ENCODE assay signal across 9 cellular contexts in genomic region chr16:66608241-66609138, GRCh38. TPM values are rescaled to one million over a fixed set of nuclear protein-coding genes. Genes with fewer than 3 reads are reported as not detected.
DNase-seq lines count a peak whose midpoint lies in the region; ATAC-seq and TF ChIP-seq lines count a peak whose summit lies in the region.
"Had no signal": no experiment of that assay in that cellular context is flagged by ENCODE, and none has a peak within 500 bp of the region (broad histone marks: within the 10 kb centered on the region; RNA-seq: fewer than 3 reads in every experiment).

No MANE protein-coding gene starts in this region.

- peak; percentile 88 for DNase-seq in Daoy (ENCODE audit: low read depth)
- peak; percentile 12 for DNase-seq in NCI-H345 treated with DMSO at 0.1 percent for 48 hours (lab: John Stamatoyannopoulos, UW; ENCODE audit: unreplicated experiment)
- DNase-seq in activated CD4-positive, alpha-beta T cell treated with anti-CD3 and anti-CD28 coated beads for 4 hours = peak; percentile 81 to 88
- DNase-seq in choroid plexus epithelial cell (ENCODE audit: low read depth) = peak; percentile 95
- peak; percentile 86 for DNase-seq in left lobe of liver (ENCODE audit: low spot score)
- DNase-seq in stimulated activated CD4-positive, alpha-beta T cell treated with anti-CD3 and anti-CD28 coated beads, Interleukin-4, amount 100 ng/mL, for 24 hours = peak; percentile 87

- H3K4me3 ChIP-seq in choroid plexus epithelial cell (ENCODE audit: low read depth, low read length) = no peak overlapping the region
- H3K4me3 ChIP-seq: skin epidermis had no signal

- peak; percentile 95 for TF ChIP-seq CTCF in choroid plexus epithelial cell (conservative IDR thresholded peaks at IDR 0.05; ENCODE audit: low read depth, low read length)

- peak; percentile 37 for ATAC-seq in HG02763 (IDR thresholded peaks at IDR 0.05; ENCODE audit: unreplicated experiment)
- ATAC-seq in left lobe of liver = peak; percentile 89
- no peak for ATAC-seq in HG03139 (IDR thresholded peaks at IDR 0.05; ENCODE audit: unreplicated experiment)

RNA-seq across cellular contexts. Expression of gene CMTM3, which starts 4.0 kb away (rescaled TPM):
- 6.6 and 7.3 TPM in 2 replicates for total RNA-seq in Daoy (2014; rRNA removed; shearing (Covaris generic))
- total RNA-seq in left lobe of liver = 2.0 TPM

RNA-seq across cellular contexts. Expression of gene CMTM2, which starts 29.2 kb away (rescaled TPM):
- not detected in 2 replicates for total RNA-seq in Daoy (2014; rRNA removed; shearing (Covaris generic))
- not detected for total RNA-seq in left lobe of liver

RNA-seq across cellular contexts. Expression of gene CMTM1, which starts 42.3 kb away (rescaled TPM):
- 1.4 and 2.2 TPM in 2 replicates for total RNA-seq in Daoy (2014; rRNA removed; shearing (Covaris generic))
- total RNA-seq in left lobe of liver = 0.98 TPM

RNA-seq across cellular contexts. Expression of gene CKLF, which starts 56.1 kb away (rescaled TPM):
- total RNA-seq in Daoy (2014; rRNA removed; shearing (Covaris generic)) = 156 and 168 TPM in 2 replicates
- 10.5 TPM for total RNA-seq in left lobe of liver

RNA-seq across cellular contexts. Expression of gene TK2, which starts 58.6 kb away (rescaled TPM):
- total RNA-seq in Daoy (2014; rRNA removed; shearing (Covaris generic)) = 8.5 TPM in 2 replicates
- total RNA-seq in left lobe of liver = 39.0 TPM

Comparison
In these comparisons a context has a peak if more than half of its experiments do, and no peak if none do; other contexts are left out.
1. DNase-seq: peak in every context shown above with its lines; median percentile 95 in choroid plexus epithelial cell; 88 in Daoy; 87 in stimulated activated CD4-positive, alpha-beta T cell treated with anti-CD3 and anti-CD28 coated beads, Interleukin-4, amount 100 ng/mL, for 24 hours; 86 in left lobe of liver; 84 in activated CD4-positive, alpha-beta T cell treated with anti-CD3 and anti-CD28 coated beads for 4 hours; 12 in NCI-H345 treated with DMSO at 0.1 percent for 48 hours.